Comparison of ENCODE assay signal across 12 cellular contexts in the genomic region with DNA sequence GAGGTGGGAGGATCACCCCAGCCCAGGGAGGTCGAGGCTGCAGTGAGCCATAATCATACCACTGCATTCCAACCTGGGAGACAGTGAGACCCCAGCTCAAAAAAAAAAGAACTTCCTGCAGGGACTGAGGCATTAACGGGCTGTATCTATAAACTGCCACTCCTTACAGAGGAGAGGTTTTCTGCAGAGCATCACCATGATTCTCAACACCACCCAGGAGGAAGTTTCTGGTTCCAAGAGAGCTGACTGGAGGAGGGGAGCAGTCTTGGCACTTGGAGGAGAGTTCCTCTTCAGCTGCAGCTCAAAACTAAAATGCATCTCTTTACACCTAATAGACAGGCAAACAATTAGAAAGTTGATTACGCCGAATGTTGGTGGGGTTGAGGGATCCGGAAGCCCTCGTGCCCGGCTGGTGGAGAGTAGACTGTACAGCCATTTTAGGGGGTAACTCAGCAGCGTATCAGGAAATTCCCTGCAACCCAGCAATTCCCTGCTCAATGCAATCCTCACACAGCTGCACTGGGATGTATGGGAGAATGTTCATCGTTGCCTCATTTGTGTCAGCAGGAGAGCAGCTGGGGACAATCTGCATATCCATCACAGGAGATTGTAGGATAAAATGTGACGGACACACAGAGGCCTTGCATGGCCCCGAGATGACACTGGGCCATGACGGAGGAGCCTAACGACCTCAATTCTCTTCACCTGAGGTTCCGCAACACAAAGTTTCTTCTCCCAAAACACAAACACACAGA. TPM values are rescaled to one million over a fixed set of nuclear protein-coding genes. Genes with fewer than 3 reads are reported as not detected.
A peak's percentile ranks its signal among the peaks of the same experiment; 100 is the strongest.
DNase-seq lines count a peak whose midpoint lies in the region; ATAC-seq and TF ChIP-seq lines count a peak whose summit lies in the region.
"Had no signal": no experiment of that assay in that cellular context is flagged by ENCODE, and none has a peak within 500 bp of the region (broad histone marks: within the 10 kb centered on the region; RNA-seq: fewer than 3 reads in every experiment).

No MANE protein-coding gene starts in this region.

- ATAC-seq in HG02870 (IDR thresholded peaks at IDR 0.05; ENCODE audit: unreplicated experiment), result no peak

- WGBS in endodermal cell (ENCODE audit: insufficient coverage in 1 of 2, insufficient read length in 1 of 2), 2 experiments, result 78 to 86% methylated on average over 4 to 14 of the region's 14 CpGs

- H3K4me3 ChIP-seq in endodermal cell (ENCODE audit: low read length) (no peak overlapping the region), rectal smooth muscle tissue (ENCODE audit: low read length) (no peak overlapping the region)
- H3K4me3 ChIP-seq: hepatocyte, suprapubic skin had no signal

- H3K4me3 Mint-ChIP-seq in endodermal cell, result no peak overlapping the region
- H3K4me3 Mint-ChIP-seq: naive B cell had no signal

- peaks cover 84% of the 10 kb centered on the region for H3K4me1 Mint-ChIP-seq in endodermal cell

- H3K36me3 Mint-ChIP-seq in endodermal cell (ENCODE audit: low read depth), result no peaks in the 10 kb centered on the region
- H3K36me3 Mint-ChIP-seq: naive B cell had no signal

- CTCF ChIA-PET in RWPE1 (lab: Yijun Ruan, JAX), result interaction anchor here (0.6 to 1.1 kb wide), 6 partner anchors 15 to 34 kb away, joined by 3 to 5 read pairs (median 4); no protein-coding TSS in a partner anchor

- peak overlapping the region; percentile 95 for H3K27ac ChIP-seq in RWPE1
- H3K27ac ChIP-seq in endodermal cell (ENCODE audit: low read depth, low read length), result no peak overlapping the region
- peak overlapping the region; percentile 97 for H3K27ac ChIP-seq in rectal smooth muscle tissue (ENCODE audit: low read depth, low read length)
- H3K27ac ChIP-seq: hepatocyte, suprapubic skin had no signal

- peaks cover 43% of the 10 kb centered on the region for H3K4me1 ChIP-seq in endodermal cell (ENCODE audit: control insufficient read depth, insufficient read depth, low read length)
- peaks cover 95% of the 10 kb centered on the region for H3K4me1 ChIP-seq in rectal smooth muscle tissue (ENCODE audit: control insufficient read depth, insufficient read depth, low read length)

- H3K9ac ChIP-seq in endodermal cell (ENCODE audit: extremely low read depth, low read length, poor library complexity, severe bottlenecking), result no peak overlapping the region
- no peak overlapping the region for H3K9ac ChIP-seq in rectal smooth muscle tissue (ENCODE audit: low read length)

- H3K27ac Mint-ChIP-seq in endodermal cell, result peak overlapping the region; percentile 88
- H3K27ac Mint-ChIP-seq: naive B cell had no signal

- H3K27me3 ChIP-seq in endodermal cell (ENCODE audit: control insufficient read depth, insufficient read depth, low read length, poor library complexity, severe bottlenecking) (no peaks in the 10 kb centered on the region), rectal smooth muscle tissue (ENCODE audit: control insufficient read depth, insufficient read depth, low read length) (no peaks in the 10 kb centered on the region)
- H3K27me3 ChIP-seq: hepatocyte, suprapubic skin had no signal

- peak; percentile 46 for DNase-seq in EH (ENCODE audit: low read depth)
- no peak for DNase-seq in RWPE1 (ENCODE audit: low spot score)
- DNase-seq in endodermal cell, result no peak
- DNase-seq in islet precursor cell, result no peak
- DNase-seq in activated CD4-positive, CD25-positive, alpha-beta regulatory T cell (lab: John Stamatoyannopoulos, UW), result no peak
- no peak for DNase-seq in H4 (ENCODE audit: low spot score)
- DNase-seq: naive B cell, NCI-H526 treated with DMSO at 0.1 percent for 48 hours had no signal

- H3K9me3 ChIP-seq in endodermal cell (ENCODE audit: control insufficient read depth, low read length), result no peaks in the 10 kb centered on the region
- H3K9me3 ChIP-seq: suprapubic skin had no signal

- H3K9me3 Mint-ChIP-seq in endodermal cell, result no peaks in the 10 kb centered on the region
- H3K9me3 Mint-ChIP-seq: naive B cell had no signal

- TF ChIP-seq CTCF in RWPE1 (conservative IDR thresholded peaks at IDR 0.05; ENCODE audit: low read depth) (no peak), endodermal cell (conservative IDR thresholded peaks at IDR 0.05) (no peak)

- H3K36me3 ChIP-seq in endodermal cell (ENCODE audit: control insufficient read depth, insufficient read depth, low read length) (peaks cover 24% of the 10 kb centered on the region), rectal smooth muscle tissue (ENCODE audit: control insufficient read depth, insufficient read depth, low read length) (no peaks in the 10 kb centered on the region)
- H3K36me3 ChIP-seq: suprapubic skin had no signal

- no peaks in the 10 kb centered on the region for H3K27me3 Mint-ChIP-seq in endodermal cell (ENCODE audit: insufficient read depth)

- POLR2A ChIA-PET in RWPE1 (lab: Yijun Ruan, JAX; ENCODE audit: low non-redundant PET), result no interaction called here

RNA-seq across cellular contexts. Expression of a gene that starts 36.6 kb away (rescaled TPM):
- 100 to 1,000 TPM; 190 to 275 TPM for total RNA-seq in endodermal cell
- polyA plus RNA-seq in endodermal cell (2013, experiment 1 of 2), result 115 TPM
- 126 TPM for polyA plus RNA-seq in endodermal cell (2013, experiment 2 of 2)
- total RNA-seq in H4 (2014; rRNA removed; shearing (Covaris generic)), result 102 and 127 TPM in 2 replicates
